ENCODE assay signal across 30 cellular contexts in the genomic region with DNA sequence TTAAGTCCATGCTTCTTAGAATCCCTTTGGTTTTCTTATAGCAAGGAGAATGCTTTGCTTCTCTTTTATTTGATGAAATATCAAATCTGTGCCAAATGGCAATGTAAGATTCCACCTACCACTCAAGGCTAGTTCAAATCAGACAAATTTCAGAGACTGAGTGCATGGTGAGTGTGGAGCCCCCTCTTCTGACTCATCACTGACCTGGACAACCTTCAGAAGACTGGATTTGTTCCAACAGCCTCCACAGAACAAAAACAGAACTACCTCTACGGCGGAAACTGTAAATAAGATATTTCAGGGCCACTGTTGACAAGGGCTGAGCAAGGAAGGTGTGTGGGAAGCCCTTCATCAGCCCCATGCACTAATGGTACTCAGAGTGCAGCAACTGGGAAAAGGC. TPM values are rescaled to one million over a fixed set of nuclear protein-coding genes. Genes with fewer than 3 reads are reported as not detected.
DNase-seq lines count a peak whose midpoint lies in the region; FAIRE-seq and TF ChIP-seq lines count a peak whose summit lies in the region.
"Had no signal": no experiment of that assay in that cellular context is flagged by ENCODE, and none has a peak within 500 bp of the region (broad histone marks: within the 10 kb centered on the region; RNA-seq: fewer than 3 reads in every experiment).

No MANE protein-coding gene starts in this region.

- H3K9me3 Mint-ChIP-seq in HFFc6 = no peaks in the 10 kb centered on the region
- no peaks in the 10 kb centered on the region for H3K9me3 Mint-ChIP-seq in glutamatergic neuron (ENCODE audit: unreplicated experiment)
- H3K9me3 Mint-ChIP-seq in T-helper 2 cell treated with Interferon-gamma antibody and Interleukin-4, amounts not matched to agents 5 μg/mL and 100 μg/mL, for 36 hours = no peaks in the 10 kb centered on the region
- H3K9me3 Mint-ChIP-seq: activated naive CD8-positive, alpha-beta T cell treated with anti-CD3 and anti-CD28 coated beads, Interleukin-2, amount 50 U/mL, for 24 hours had no signal

- peaks cover 3% of the 10 kb centered on the region for H3K9me3 ChIP-seq in AG04450 (ENCODE audit: control insufficient read depth, insufficient read depth, low read length)
- H3K9me3 ChIP-seq in small intestine (ENCODE audit: control insufficient read depth, low read depth) = no peaks in the 10 kb centered on the region
- H3K9me3 ChIP-seq: BLaER1, breast epithelium, neutrophil, psoas muscle had no signal

- H3K27ac Mint-ChIP-seq in HFFc6 (peak overlapping the region; percentile 29), glutamatergic neuron (ENCODE audit: unreplicated experiment) (peak overlapping the region; percentile 88)
- H3K27ac Mint-ChIP-seq in T-helper 2 cell treated with Interferon-gamma antibody and Interleukin-4, amounts not matched to agents 5 μg/mL and 100 μg/mL, for 36 hours = no peak overlapping the region
- H3K27ac Mint-ChIP-seq: activated CD8-positive, alpha-beta T cell treated with anti-CD3 and anti-CD28 coated beads, Interleukin-2, amount 10 ng/mL, durations not matched to agents 7 days and 5 days; activated naive CD8-positive, alpha-beta T cell treated with anti-CD3 and anti-CD28 coated beads, Interleukin-2, amount 50 U/mL, for 24 hours had no signal

- no peaks in the 10 kb centered on the region for H3K4me1 ChIP-seq in small intestine (ENCODE audit: control insufficient read depth in 2 of 2, insufficient read depth in 1 of 2, low read depth in 1 of 2, low read length in 1 of 2)
- H3K4me1 ChIP-seq: BLaER1, breast epithelium, psoas muscle had no signal

- no peak overlapping the region; the same call in 1 of the 2 replicates for H3K4me3 Mint-ChIP-seq in HFFc6
- peak overlapping the region; percentile 25 for H3K4me3 Mint-ChIP-seq in glutamatergic neuron (ENCODE audit: unreplicated experiment)
- H3K4me3 Mint-ChIP-seq in T-helper 2 cell treated with Interferon-gamma antibody and Interleukin-4, amounts not matched to agents 5 μg/mL and 100 μg/mL, for 36 hours = no peak overlapping the region
- H3K4me3 Mint-ChIP-seq: activated CD8-positive, alpha-beta T cell treated with anti-CD3 and anti-CD28 coated beads, Interleukin-2, amount 10 ng/mL, durations not matched to agents 7 days and 5 days; activated naive CD8-positive, alpha-beta T cell treated with anti-CD3 and anti-CD28 coated beads, Interleukin-2, amount 50 U/mL, for 24 hours had no signal

- no peak for FAIRE-seq in small intestine (lab: Jason Lieb, UNC)
- FAIRE-seq: endometrium, GM18507 had no signal

- no peaks in the 10 kb centered on the region for H3K27me3 Mint-ChIP-seq in HFFc6 (ENCODE audit: insufficient read depth)
- H3K27me3 Mint-ChIP-seq in glutamatergic neuron (ENCODE audit: unreplicated experiment) = no peaks in the 10 kb centered on the region
- H3K27me3 Mint-ChIP-seq in T-helper 2 cell treated with Interferon-gamma antibody and Interleukin-4, amounts not matched to agents 5 μg/mL and 100 μg/mL, for 36 hours (ENCODE audit: low read depth) = no peaks in the 10 kb centered on the region
- H3K27me3 Mint-ChIP-seq: activated naive CD8-positive, alpha-beta T cell treated with anti-CD3 and anti-CD28 coated beads, Interleukin-2, amount 50 U/mL, for 24 hours had no signal

- peaks cover 0 to 9% of the 10 kb centered on the region in 2 donors for H3K36me3 ChIP-seq in small intestine (ENCODE audit: control insufficient read depth in 2 of 2, insufficient read depth in 2 of 2, low read length in 2 of 2)
- H3K36me3 ChIP-seq: breast epithelium had no signal

- TF ChIP-seq CTCF in AG04450 (IDR thresholded peaks at IDR 0.05; ENCODE audit: low read depth, low read length) (no peak), HFFc6 (IDR thresholded peaks at IDR 0.05) (no peak), glutamatergic neuron (IDR thresholded peaks at IDR 0.05; ENCODE audit: partially characterized antibody, unreplicated experiment) (no peak), foreskin fibroblast (IDR thresholded peaks at IDR 0.05; ENCODE audit: low read depth, low read length) (no peak)

- no peaks in the 10 kb centered on the region for H3K27me3 ChIP-seq in AG04450 (ENCODE audit: control insufficient read depth, insufficient read depth, low read length)
- H3K27me3 ChIP-seq in small intestine (ENCODE audit: control insufficient read depth in 2 of 2, insufficient read depth in 2 of 2, low read length in 2 of 2) = no peaks in the 10 kb centered on the region
- H3K27me3 ChIP-seq: BLaER1, breast epithelium, neutrophil had no signal

- no peak for DNase-seq in AG04450 (ENCODE audit: low read depth, low spot score)
- DNase-seq in HFFc6 = no peak
- DNase-seq in amniotic epithelial cell (ENCODE audit: low read depth) = peak; percentile 60
- DNase-seq in glutamatergic neuron = no peak
- no peak for DNase-seq in foreskin fibroblast
- DNase-seq in NCI-H2196 (lab: John Stamatoyannopoulos, UW; ENCODE audit: unreplicated experiment) = no peak
- DNase-seq in T-helper 2 cell treated with Interferon-gamma antibody and Interleukin-4, amounts not matched to agents 5 μg/mL and 100 μg/mL, for 36 hours (ENCODE audit: low spot score) = no peak
- DNase-seq in small intestine = no peak
- DNase-seq: activated CD4-positive, CD25-positive, alpha-beta regulatory T cell treated with anti-CD3 and anti-CD28 coated beads, Interleukin-2, amount 50 U/mL, for 72 hours; activated CD8-positive, alpha-beta T cell treated with anti-CD3 and anti-CD28 coated beads, Interleukin-2, amount 10 ng/mL, durations not matched to agents 7 days and 5 days; activated effector memory CD4-positive, alpha-beta T cell treated with Interleukin-2 at 50 U/mL for 16 hours; activated naive CD8-positive, alpha-beta T cell treated with anti-CD3 and anti-CD28 coated beads, Interleukin-2, amount 50 U/mL, for 24 hours; activated T-cell treated with anti-CD3 and anti-CD28 coated beads for 4 hours; DMS53; GF-D8; kidney glomerular epithelial cell; NCI-H1105 treated with DMSO at 0.1 percent for 48 hours; NCI-H2029 treated with DMSO at 0.1 percent for 48 hours; NCI-H345; NCI-H82; PC-3; psoas muscle; Right ventricle myocardium superior; substantia nigra had no signal

- CTCF ChIA-PET in AG04450 (lab: Charles Lee) = interaction anchor here (1.0 kb wide), 1 partner anchor 13 kb away, joined by 3 read pairs; no protein-coding TSS in a partner anchor

- H3K36me3 Mint-ChIP-seq in HFFc6 (ENCODE audit: low read depth) (peaks cover 31% of the 10 kb centered on the region), glutamatergic neuron (ENCODE audit: unreplicated experiment) (no peaks in the 10 kb centered on the region)
- peaks cover 58% of the 10 kb centered on the region for H3K36me3 Mint-ChIP-seq in T-helper 2 cell treated with Interferon-gamma antibody and Interleukin-4, amounts not matched to agents 5 μg/mL and 100 μg/mL, for 36 hours (ENCODE audit: low read depth)

- POLR2A ChIA-PET in AG04450 (lab: Yijun Ruan, JAX) = interaction anchor here (0.8 kb wide), 1 partner anchor 34 kb away, joined by 3 read pairs; no protein-coding TSS in a partner anchor

- H3K4me1 Mint-ChIP-seq in HFFc6 (ENCODE audit: low read depth) = peaks cover 46% of the 10 kb centered on the region
- peaks cover 28% of the 10 kb centered on the region for H3K4me1 Mint-ChIP-seq in glutamatergic neuron (ENCODE audit: low read depth, unreplicated experiment)
- peaks cover 11% of the 10 kb centered on the region for H3K4me1 Mint-ChIP-seq in T-helper 2 cell treated with Interferon-gamma antibody and Interleukin-4, amounts not matched to agents 5 μg/mL and 100 μg/mL, for 36 hours (ENCODE audit: low read depth)

- H3K4me3 ChIP-seq in AG04450 (ENCODE audit: low read depth, low read length) = no peak overlapping the region
- no peak overlapping the region for H3K4me3 ChIP-seq in foreskin fibroblast (ENCODE audit: low read depth in 1 of 2, low read length in 2 of 2)
- no peak overlapping the region for H3K4me3 ChIP-seq in small intestine (ENCODE audit: low read depth in 1 of 2, low read length in 2 of 2)
- H3K4me3 ChIP-seq: BLaER1, breast epithelium, coronary artery, psoas muscle had no signal

- H3K27ac ChIP-seq in AG04450 (ENCODE audit: low read depth, low read length) (peak overlapping the region; percentile 33), small intestine (ENCODE audit: low read depth in 1 of 2, low read length in 1 of 2) (no peak overlapping the region)
- H3K27ac ChIP-seq: BLaER1, breast epithelium, coronary artery, neutrophil, psoas muscle had no signal

- 81 to 98% (median 96%) methylated on average over 2 of the region's 2 CpGs for WGBS in small intestine, 3 donors

RNA-seq across cellular contexts. Expression of a gene that starts 21.1 kb away (rescaled TPM):
- polyA plus RNA-seq in AG04450 (2011; rRNA removed) (12.3 and 14.8 TPM in 2 replicates), small intestine (10 to 100 TPM in 1 of 3 donors, 1 to 10 TPM in 1, under 1 TPM in 1; 0.81 to 10.2 (median 1.6) TPM)
- polyA minus RNA-seq in AG04450 (2011; rRNA and poly(A)+ RNA removed) = 21.5 and 26.5 TPM in 2 replicates
- 10 to 100 TPM; 27.1 to 60.3 (median 54.8) TPM for total RNA-seq in HFFc6 (2021; fragmentation: NEBNext Ultra II Directional; extraction: Animal tissue kit (Norgen Biotek cat#: 25700))
- total RNA-seq in glutamatergic neuron (ENCODE audit: unreplicated experiment) = 27.2 TPM
